3 cellular contexts compared by ENCODE assay signal in genomic region chr3:72397586-72397985, GRCh38.
TF ChIP-seq lines count a peak whose summit lies in the region.

No MANE protein-coding gene starts in this region.

TF ChIP-seq in GM12891, 5 proteins besides CTCF, POLR2A, EP300 and RAD21:
- TF ChIP-seq PAX5 (IDR thresholded peaks at IDR 0.05; ENCODE audit: insufficient read depth, low read length, severe bottlenecking) (no peak), TAF1 (IDR thresholded peaks at IDR 0.05; ENCODE audit: low read depth, low read length) (no peak), POU2F2 (IDR thresholded peaks at IDR 0.05; ENCODE audit: low read depth, low read length) (no peak), SPI1 (IDR thresholded peaks at IDR 0.05; ENCODE audit: low read depth, low read length) (no peak), POLR2AphosphoS5 (IDR thresholded peaks at IDR 0.05; ENCODE audit: low read depth, low read length) (no peak)
TF ChIP-seq in GM12891: peak in this region for 0.

TF ChIP-seq in HCT116, 20 proteins besides CTCF, POLR2A, EP300 and RAD21:
- TF ChIP-seq REST (IDR thresholded peaks at IDR 0.05; ENCODE audit: low read depth): peak; percentile 34
- no peak for TF ChIP-seq YY1 (IDR thresholded peaks at IDR 0.05; ENCODE audit: extremely low read depth, insufficient replicate concordance, low read depth, low read length)
TF ChIP-seq in HCT116: peak in this region for 1.

TF ChIP-seq in GM12878, 131 proteins besides CTCF, POLR2A, EP300 and RAD21:
- peak; percentile 82 for TF ChIP-seq REST (IDR thresholded peaks at IDR 0.05; ENCODE audit: low read depth, low read length)
- TF ChIP-seq BCLAF1 (IDR thresholded peaks at IDR 0.05): no peak
